In the genomic region with DNA sequence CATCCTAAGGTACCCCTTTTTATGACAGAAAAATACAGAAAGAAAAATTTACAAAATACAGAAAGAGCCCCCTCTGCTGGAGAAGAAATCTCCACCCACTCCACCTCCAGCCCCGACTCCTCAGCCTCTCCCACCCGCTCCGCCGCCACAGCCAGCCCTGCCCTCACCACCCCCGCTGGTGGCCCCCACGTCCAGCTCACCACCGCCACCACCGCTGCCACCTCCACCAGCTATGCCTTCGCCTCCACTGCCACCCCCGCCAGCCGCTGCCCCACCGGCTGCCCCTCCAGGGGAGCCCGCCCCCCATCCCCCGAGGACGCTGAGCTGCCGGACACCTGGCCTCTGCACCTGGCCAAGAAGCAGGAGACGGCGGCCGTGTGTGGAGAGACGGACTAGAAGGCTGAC, we compare ENCODE assay signal across 1 cellular context.
TF ChIP-seq lines count a peak whose summit lies in the region.

No MANE protein-coding gene starts in this region.

TF ChIP-seq in SK-N-SH, 30 proteins besides CTCF, POLR2A, EP300 and RAD21 (continued from another document):
- TF ChIP-seq, protein P1, sequence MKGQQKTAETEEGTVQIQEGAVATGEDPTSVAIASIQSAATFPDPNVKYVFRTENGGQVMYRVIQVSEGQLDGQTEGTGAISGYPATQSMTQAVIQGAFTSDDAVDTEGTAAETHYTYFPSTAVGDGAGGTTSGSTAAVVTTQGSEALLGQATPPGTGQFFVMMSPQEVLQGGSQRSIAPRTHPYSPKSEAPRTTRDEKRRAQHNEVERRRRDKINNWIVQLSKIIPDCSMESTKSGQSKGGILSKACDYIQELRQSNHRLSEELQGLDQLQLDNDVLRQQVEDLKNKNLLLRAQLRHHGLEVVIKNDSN (IDR thresholded peaks at IDR 0.05; ENCODE audit: borderline replicate concordance, low read depth): no peak
- TF ChIP-seq RXRA (IDR thresholded peaks at IDR 0.05; ENCODE audit: borderline replicate concordance, low read depth) (no peak), MXI1 (IDR thresholded peaks at IDR 0.05; ENCODE audit: low read depth, low read length) (no peak)
- TF ChIP-seq, protein P2, sequence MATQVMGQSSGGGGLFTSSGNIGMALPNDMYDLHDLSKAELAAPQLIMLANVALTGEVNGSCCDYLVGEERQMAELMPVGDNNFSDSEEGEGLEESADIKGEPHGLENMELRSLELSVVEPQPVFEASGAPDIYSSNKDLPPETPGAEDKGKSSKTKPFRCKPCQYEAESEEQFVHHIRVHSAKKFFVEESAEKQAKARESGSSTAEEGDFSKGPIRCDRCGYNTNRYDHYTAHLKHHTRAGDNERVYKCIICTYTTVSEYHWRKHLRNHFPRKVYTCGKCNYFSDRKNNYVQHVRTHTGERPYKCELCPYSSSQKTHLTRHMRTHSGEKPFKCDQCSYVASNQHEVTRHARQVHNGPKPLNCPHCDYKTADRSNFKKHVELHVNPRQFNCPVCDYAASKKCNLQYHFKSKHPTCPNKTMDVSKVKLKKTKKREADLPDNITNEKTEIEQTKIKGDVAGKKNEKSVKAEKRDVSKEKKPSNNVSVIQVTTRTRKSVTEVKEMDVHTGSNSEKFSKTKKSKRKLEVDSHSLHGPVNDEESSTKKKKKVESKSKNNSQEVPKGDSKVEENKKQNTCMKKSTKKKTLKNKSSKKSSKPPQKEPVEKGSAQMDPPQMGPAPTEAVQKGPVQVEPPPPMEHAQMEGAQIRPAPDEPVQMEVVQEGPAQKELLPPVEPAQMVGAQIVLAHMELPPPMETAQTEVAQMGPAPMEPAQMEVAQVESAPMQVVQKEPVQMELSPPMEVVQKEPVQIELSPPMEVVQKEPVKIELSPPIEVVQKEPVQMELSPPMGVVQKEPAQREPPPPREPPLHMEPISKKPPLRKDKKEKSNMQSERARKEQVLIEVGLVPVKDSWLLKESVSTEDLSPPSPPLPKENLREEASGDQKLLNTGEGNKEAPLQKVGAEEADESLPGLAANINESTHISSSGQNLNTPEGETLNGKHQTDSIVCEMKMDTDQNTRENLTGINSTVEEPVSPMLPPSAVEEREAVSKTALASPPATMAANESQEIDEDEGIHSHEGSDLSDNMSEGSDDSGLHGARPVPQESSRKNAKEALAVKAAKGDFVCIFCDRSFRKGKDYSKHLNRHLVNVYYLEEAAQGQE (IDR thresholded peaks at IDR 0.05; ENCODE audit: low read depth, low read length): no peak
- TF ChIP-seq, protein P3, sequence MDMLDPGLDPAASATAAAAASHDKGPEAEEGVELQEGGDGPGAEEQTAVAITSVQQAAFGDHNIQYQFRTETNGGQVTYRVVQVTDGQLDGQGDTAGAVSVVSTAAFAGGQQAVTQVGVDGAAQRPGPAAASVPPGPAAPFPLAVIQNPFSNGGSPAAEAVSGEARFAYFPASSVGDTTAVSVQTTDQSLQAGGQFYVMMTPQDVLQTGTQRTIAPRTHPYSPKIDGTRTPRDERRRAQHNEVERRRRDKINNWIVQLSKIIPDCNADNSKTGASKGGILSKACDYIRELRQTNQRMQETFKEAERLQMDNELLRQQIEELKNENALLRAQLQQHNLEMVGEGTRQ (IDR thresholded peaks at IDR 0.05; ENCODE audit: borderline replicate concordance, low read depth, low read length): no peak
TF ChIP-seq in SK-N-SH: peak in this region for 0.
